Comparison of ENCODE assay signal across 6 cellular contexts in genomic region chr13:93819331-93819730, GRCh38.
"Had no signal": no experiment of that assay in that cellular context is flagged by ENCODE, and none has a peak within 500 bp of the region (broad histone marks: within the 10 kb centered on the region; RNA-seq: fewer than 3 reads in every experiment).

No MANE protein-coding gene starts in this region.

- H3K4me3 ChIP-seq: GM23248 had no signal

- H3K9ac ChIP-seq: GM23248 had no signal

- H2AFZ ChIP-seq: GM23248 had no signal

- H3K27ac ChIP-seq: GM23248, HL-60 had no signal

- ATAC-seq: HepG2 had no signal

- DNase-seq: GM23248, H9, HCEC 1CT, KBM-7 had no signal
